Comparison of ENCODE assay signal across 1 cellular context in the genomic region with DNA sequence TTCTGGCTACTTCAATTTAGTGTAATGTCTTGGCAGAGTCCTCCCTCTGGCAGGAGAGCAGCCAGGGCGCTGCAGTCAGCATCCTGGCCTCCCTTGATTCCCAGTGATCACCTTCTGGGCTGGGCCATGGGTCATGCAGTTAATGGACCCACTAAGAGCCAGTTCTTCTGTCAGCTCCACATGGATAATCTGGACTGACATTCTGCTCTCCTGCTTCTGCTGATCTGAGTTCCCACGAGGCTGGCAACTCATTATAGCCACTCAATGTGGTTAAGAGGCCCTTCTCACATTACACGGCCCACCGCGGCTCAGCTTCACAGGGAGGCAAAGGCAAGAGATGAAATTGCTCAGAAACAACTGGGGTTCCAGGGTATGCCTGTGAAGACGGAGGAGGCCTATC.
TF ChIP-seq lines count a peak whose summit lies in the region.

No MANE protein-coding gene starts in this region.

TF ChIP-seq in HEK293, 187 proteins besides CTCF, POLR2A, EP300 and RAD21 (continued from another document):
- peak; percentile 58; the same call in 1 of the 2 replicates for TF ChIP-seq ZNF341 (tag by site-specific recombination; IDR thresholded peaks at IDR 0.05; ENCODE audit: low read depth)
- TF ChIP-seq ZNF146 (tag by site-specific recombination; IDR thresholded peaks at IDR 0.05), result no peak
- TF ChIP-seq ZNF19 (tag by site-specific recombination; IDR thresholded peaks at IDR 0.05; ENCODE audit: low read depth), result no peak
- peak; percentile 81 for TF ChIP-seq ZNF10 (tag by site-specific recombination; IDR thresholded peaks at IDR 0.05)
- TF ChIP-seq ZNF692 (tag by site-specific recombination; IDR thresholded peaks at IDR 0.05), result peak; percentile 66
- peak; percentile 59 for TF ChIP-seq IKZF3 (tag by site-specific recombination; IDR thresholded peaks at IDR 0.05)
- no peak for TF ChIP-seq ZNF416 (tag by site-specific recombination; IDR thresholded peaks at IDR 0.05)
- TF ChIP-seq ZEB2 (tag by site-specific recombination; IDR thresholded peaks at IDR 0.05), result peak; percentile 42; the same call in 1 of the 2 replicates
- TF ChIP-seq MZF1 (tag by site-specific recombination; IDR thresholded peaks at IDR 0.05; ENCODE audit: borderline replicate concordance), result 0 out of 2 replicates have a peak, but pooled peaks have one; percentile 13
- TF ChIP-seq ZNF133 (tag by site-specific recombination; IDR thresholded peaks at IDR 0.05), result no peak
- TF ChIP-seq, protein P1, sequence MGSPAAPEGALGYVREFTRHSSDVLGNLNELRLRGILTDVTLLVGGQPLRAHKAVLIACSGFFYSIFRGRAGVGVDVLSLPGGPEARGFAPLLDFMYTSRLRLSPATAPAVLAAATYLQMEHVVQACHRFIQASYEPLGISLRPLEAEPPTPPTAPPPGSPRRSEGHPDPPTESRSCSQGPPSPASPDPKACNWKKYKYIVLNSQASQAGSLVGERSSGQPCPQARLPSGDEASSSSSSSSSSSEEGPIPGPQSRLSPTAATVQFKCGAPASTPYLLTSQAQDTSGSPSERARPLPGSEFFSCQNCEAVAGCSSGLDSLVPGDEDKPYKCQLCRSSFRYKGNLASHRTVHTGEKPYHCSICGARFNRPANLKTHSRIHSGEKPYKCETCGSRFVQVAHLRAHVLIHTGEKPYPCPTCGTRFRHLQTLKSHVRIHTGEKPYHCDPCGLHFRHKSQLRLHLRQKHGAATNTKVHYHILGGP (tag by site-specific recombination; IDR thresholded peaks at IDR 0.05), result no peak
- 0 out of 2 replicates have a peak, but pooled peaks have one; percentile 41 for TF ChIP-seq SP7 (tag by site-specific recombination; IDR thresholded peaks at IDR 0.05)
- TF ChIP-seq ZBTB10 (tag by site-specific recombination; IDR thresholded peaks at IDR 0.05), result no peak
- no peak for TF ChIP-seq SCRT2 (tag by site-specific recombination; IDR thresholded peaks at IDR 0.05)
- TF ChIP-seq FEZF1 (tag by site-specific recombination; IDR thresholded peaks at IDR 0.05), result 0 out of 2 replicates have a peak, but pooled peaks have one; percentile 12
- peak; percentile 33 for TF ChIP-seq ZBTB20 (tag by site-specific recombination; IDR thresholded peaks at IDR 0.05)
- peak; percentile 57; the same call in 1 of the 2 replicates for TF ChIP-seq ZNF24 (tag by site-specific recombination; IDR thresholded peaks at IDR 0.05)
- TF ChIP-seq ZNF629 (tag by site-specific recombination; IDR thresholded peaks at IDR 0.05), result 0 out of 2 replicates have a peak, but pooled peaks have one; percentile 17
- no peak for TF ChIP-seq ZNF266 (tag by site-specific recombination; IDR thresholded peaks at IDR 0.05; ENCODE audit: low read depth)
- peak; percentile 92 for TF ChIP-seq GLIS1 (tag by site-specific recombination; IDR thresholded peaks at IDR 0.05)
- TF ChIP-seq, protein P2, sequence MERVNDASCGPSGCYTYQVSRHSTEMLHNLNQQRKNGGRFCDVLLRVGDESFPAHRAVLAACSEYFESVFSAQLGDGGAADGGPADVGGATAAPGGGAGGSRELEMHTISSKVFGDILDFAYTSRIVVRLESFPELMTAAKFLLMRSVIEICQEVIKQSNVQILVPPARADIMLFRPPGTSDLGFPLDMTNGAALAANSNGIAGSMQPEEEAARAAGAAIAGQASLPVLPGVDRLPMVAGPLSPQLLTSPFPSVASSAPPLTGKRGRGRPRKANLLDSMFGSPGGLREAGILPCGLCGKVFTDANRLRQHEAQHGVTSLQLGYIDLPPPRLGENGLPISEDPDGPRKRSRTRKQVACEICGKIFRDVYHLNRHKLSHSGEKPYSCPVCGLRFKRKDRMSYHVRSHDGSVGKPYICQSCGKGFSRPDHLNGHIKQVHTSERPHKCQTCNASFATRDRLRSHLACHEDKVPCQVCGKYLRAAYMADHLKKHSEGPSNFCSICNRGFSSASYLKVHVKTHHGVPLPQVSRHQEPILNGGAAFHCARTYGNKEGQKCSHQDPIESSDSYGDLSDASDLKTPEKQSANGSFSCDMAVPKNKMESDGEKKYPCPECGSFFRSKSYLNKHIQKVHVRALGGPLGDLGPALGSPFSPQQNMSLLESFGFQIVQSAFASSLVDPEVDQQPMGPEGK (tag by site-specific recombination; IDR thresholded peaks at IDR 0.05), result 0 out of 2 replicates have a peak, but pooled peaks have one; percentile 18
- TF ChIP-seq ZNF211 (tag by site-specific recombination; IDR thresholded peaks at IDR 0.05; ENCODE audit: low read depth), result no peak
- TF ChIP-seq, protein P3, sequence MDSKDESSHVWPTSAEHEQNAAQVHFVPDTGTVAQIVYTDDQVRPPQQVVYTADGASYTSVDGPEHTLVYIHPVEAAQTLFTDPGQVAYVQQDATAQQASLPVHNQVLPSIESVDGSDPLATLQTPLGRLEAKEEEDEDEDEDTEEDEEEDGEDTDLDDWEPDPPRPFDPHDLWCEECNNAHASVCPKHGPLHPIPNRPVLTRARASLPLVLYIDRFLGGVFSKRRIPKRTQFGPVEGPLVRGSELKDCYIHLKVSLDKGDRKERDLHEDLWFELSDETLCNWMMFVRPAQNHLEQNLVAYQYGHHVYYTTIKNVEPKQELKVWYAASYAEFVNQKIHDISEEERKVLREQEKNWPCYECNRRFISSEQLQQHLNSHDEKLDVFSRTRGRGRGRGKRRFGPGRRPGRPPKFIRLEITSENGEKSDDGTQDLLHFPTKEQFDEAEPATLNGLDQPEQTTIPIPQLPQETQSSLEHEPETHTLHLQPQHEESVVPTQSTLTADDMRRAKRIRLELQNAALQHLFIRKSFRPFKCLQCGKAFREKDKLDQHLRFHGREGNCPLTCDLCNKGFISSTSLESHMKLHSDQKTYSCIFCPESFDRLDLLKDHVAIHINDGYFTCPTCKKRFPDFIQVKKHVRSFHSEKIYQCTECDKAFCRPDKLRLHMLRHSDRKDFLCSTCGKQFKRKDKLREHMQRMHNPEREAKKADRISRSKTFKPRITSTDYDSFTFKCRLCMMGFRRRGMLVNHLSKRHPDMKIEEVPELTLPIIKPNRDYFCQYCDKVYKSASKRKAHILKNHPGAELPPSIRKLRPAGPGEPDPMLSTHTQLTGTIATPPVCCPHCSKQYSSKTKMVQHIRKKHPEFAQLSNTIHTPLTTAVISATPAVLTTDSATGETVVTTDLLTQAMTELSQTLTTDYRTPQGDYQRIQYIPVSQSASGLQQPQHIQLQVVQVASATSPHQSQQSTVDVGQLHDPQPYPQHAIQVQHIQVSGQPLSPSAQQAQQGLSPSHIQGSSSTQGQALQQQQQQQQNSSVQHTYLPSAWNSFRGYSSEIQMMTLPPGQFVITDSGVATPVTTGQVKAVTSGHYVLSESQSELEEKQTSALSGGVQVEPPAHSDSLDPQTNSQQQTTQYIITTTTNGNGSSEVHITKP (tag by site-specific recombination; IDR thresholded peaks at IDR 0.05), result no peak
